ENCODE assay signal across 25 cellular contexts in the genomic region with DNA sequence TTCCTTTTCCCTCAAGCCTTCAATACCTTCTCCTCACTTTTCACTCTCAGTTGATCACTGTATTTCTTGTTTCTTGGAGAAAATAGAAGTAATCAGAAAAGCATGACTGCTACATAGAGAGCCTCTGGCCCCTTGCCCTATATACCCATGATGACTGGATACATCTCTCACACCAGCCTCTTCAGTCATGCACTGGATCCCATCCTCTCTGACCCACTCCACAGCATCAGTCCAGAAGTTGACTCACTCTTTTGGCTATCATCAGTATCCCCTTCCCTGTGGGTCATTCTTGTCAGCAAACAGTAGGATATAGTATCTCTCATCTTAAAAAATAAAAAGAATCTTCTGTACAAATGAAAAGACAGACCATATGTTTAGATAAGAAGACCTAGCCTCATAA. TPM values are rescaled to one million over a fixed set of nuclear protein-coding genes. Genes with fewer than 3 reads are reported as not detected.
DNase-seq lines count a peak whose midpoint lies in the region; ATAC-seq and TF ChIP-seq lines count a peak whose summit lies in the region.
"Had no signal": no experiment of that assay in that cellular context is flagged by ENCODE, and none has a peak within 500 bp of the region (broad histone marks: within the 10 kb centered on the region; RNA-seq: fewer than 3 reads in every experiment).

No MANE protein-coding gene starts in this region.

- H3K4me1 Mint-ChIP-seq in CD14-positive monocyte (peaks cover 44% of the 10 kb centered on the region), osteocyte (ENCODE audit: unreplicated experiment) (peaks cover 29% of the 10 kb centered on the region)

- intact Hi-C loops in CD14-positive monocyte (cut with micrococcal nuclease) = no loop called here

- peaks cover 8 to 9% of the 10 kb centered on the region in 2 donors for H3K36me3 Mint-ChIP-seq in CD14-positive monocyte
- H3K36me3 Mint-ChIP-seq in osteocyte (ENCODE audit: unreplicated experiment) = peaks cover 6% of the 10 kb centered on the region

- H3K27ac Mint-ChIP-seq in CD14-positive monocyte (peak overlapping the region in 6 of 7 donors; percentile 20 to 83 (median 55)), osteocyte (ENCODE audit: unreplicated experiment) (peak overlapping the region; percentile 45)
- H3K27ac Mint-ChIP-seq: activated CD8-positive, alpha-beta memory T cell treated with anti-CD3 and anti-CD28 coated beads, Interleukin-2, amount 10 ng/mL, durations not matched to agents 7 days and 5 days; T-helper 2 cell treated with Interferon-gamma antibody and Interleukin-4, amounts not matched to agents 5 μg/mL and 100 μg/mL, for 36 hours had no signal

- peaks cover 0 to 2% (median 1%) of the 10 kb centered on the region in 3 donors for H3K27me3 Mint-ChIP-seq in CD14-positive monocyte (ENCODE audit: low read depth in 3 of 3)
- no peaks in the 10 kb centered on the region for H3K27me3 Mint-ChIP-seq in osteocyte (ENCODE audit: unreplicated experiment)
- H3K27me3 Mint-ChIP-seq: activated CD8-positive, alpha-beta memory T cell treated with anti-CD3 and anti-CD28 coated beads, Interleukin-2, amount 10 ng/mL, durations not matched to agents 7 days and 5 days had no signal

- DNase-seq in CD14-positive monocyte (ENCODE audit: low spot score) (no peak), NCI-H460 (ENCODE audit: extremely low read depth, low read depth) (peak; percentile 12), choroid plexus epithelial cell (ENCODE audit: low read depth) (peak; percentile 54), osteocyte (ENCODE audit: extremely low spot score, unreplicated experiment) (no peak), NCI-H1930 (lab: John Stamatoyannopoulos, UW) (no peak), NCI-H1417 (lab: John Stamatoyannopoulos, UW) (no peak), NCI-H446 (lab: John Stamatoyannopoulos, UW) (no peak)
- DNase-seq: activated CD4-positive, CD25-positive, alpha-beta regulatory T cell treated with anti-CD3 and anti-CD28 coated beads, Interleukin-2, amount 50 U/mL, for 72 hours; activated CD8-positive, alpha-beta memory T cell treated with anti-CD3 and anti-CD28 coated beads, Interleukin-2, amount 10 ng/mL, durations not matched to agents 7 days and 5 days; activated effector memory CD4-positive, alpha-beta T cell treated with Interleukin-2 at 50 U/mL for 16 hours; DMS 273 treated with DMSO at 0.1 percent for 48 hours; glutamatergic neuron; MM.1S; NCI-H2029; NCI-H524 treated with DMSO at 0.1 percent for 48 hours; pancreas; SHP77 treated with DMSO at 0.1 percent for 48 hours; sigmoid colon; stimulated activated CD4-positive, alpha-beta T cell treated with anti-CD3 and anti-CD28 coated beads, Interleukin-4, amount 100 ng/mL, for 4 hours; stimulated activated CD8-positive, alpha-beta memory T cell treated with anti-CD3 and anti-CD28 coated beads, Interleukin-4, amount 100 ng/mL, for 48 hours had no signal

- ATAC-seq in GM19467 (IDR thresholded peaks at IDR 0.05; ENCODE audit: unreplicated experiment) = no peak
- ATAC-seq: activated CD8-positive, alpha-beta memory T cell treated with anti-CD3 and anti-CD28 coated beads, Interleukin-2, amount 10 ng/mL, durations not matched to agents 7 days and 5 days; pancreas had no signal

- H3K9me3 Mint-ChIP-seq in CD14-positive monocyte = peaks cover 0 to 9% (median 5%) of the 10 kb centered on the region in 7 donors
- H3K9me3 Mint-ChIP-seq in osteocyte (ENCODE audit: unreplicated experiment) = no peaks in the 10 kb centered on the region
- H3K9me3 Mint-ChIP-seq: T-helper 2 cell treated with Interferon-gamma antibody and Interleukin-4, amounts not matched to agents 5 μg/mL and 100 μg/mL, for 36 hours had no signal

- no peak overlapping the region for H3K4me3 Mint-ChIP-seq in CD14-positive monocyte
- H3K4me3 Mint-ChIP-seq in osteocyte (ENCODE audit: unreplicated experiment) = no peak overlapping the region
- H3K4me3 Mint-ChIP-seq: activated CD8-positive, alpha-beta memory T cell treated with anti-CD3 and anti-CD28 coated beads, Interleukin-2, amount 10 ng/mL, durations not matched to agents 7 days and 5 days; T-helper 2 cell treated with Interferon-gamma antibody and Interleukin-4, amounts not matched to agents 5 μg/mL and 100 μg/mL, for 36 hours had no signal

- no peak overlapping the region for H3K4me3 ChIP-seq in choroid plexus epithelial cell (ENCODE audit: low read depth, low read length)
- H3K4me3 ChIP-seq: BLaER1 treated with 17β-estradiol and CSF1 and Interleukin-3, amounts not matched to agents 10 nM and 100 nM; coronary artery; pancreas; sigmoid colon; suprapubic skin had no signal

- TF ChIP-seq CTCF in CD14-positive monocyte (IDR thresholded peaks at IDR 0.05) (no peak), choroid plexus epithelial cell (conservative IDR thresholded peaks at IDR 0.05; ENCODE audit: low read depth, low read length) (no peak), osteocyte (IDR thresholded peaks at IDR 0.05) (no peak)

RNA-seq across cellular contexts. Expression of gene PTCD2, which starts 32.9 kb away (rescaled TPM):
- polyA plus RNA-seq in CD14-positive monocyte = 1 to 10 TPM; 1.6 to 2.2 TPM
- 17.2 and 20.3 TPM in 2 replicates for total RNA-seq in NCI-H460 (2014; rRNA removed; shearing (Covaris generic))
- 17.7 and 21.8 TPM in 2 replicates for polyA plus RNA-seq in NCI-H460 (2014; cell fraction: nucleus; rRNA removed)
- 9.4 and 10.4 TPM in 2 replicates for total RNA-seq in osteocyte

RNA-seq across cellular contexts. Expression of gene MRPS27, which starts 33.0 kb away (rescaled TPM):
- 10 to 100 TPM; 15.3 to 19.2 TPM for polyA plus RNA-seq in CD14-positive monocyte
- 123 and 139 TPM in 2 replicates for total RNA-seq in NCI-H460 (2014; rRNA removed; shearing (Covaris generic))
- polyA plus RNA-seq in NCI-H460 (2014; cell fraction: nucleus; rRNA removed) = 102 and 122 TPM in 2 replicates
- 45.5 and 57.7 TPM in 2 replicates for total RNA-seq in osteocyte

Comparison
In these comparisons a context has a peak if more than half of its experiments do, and no peak if none do; other contexts are left out.
1. DNase-seq: peak in NCI-H460 (single experiment) and choroid plexus epithelial cell (single experiment); none in CD14-positive monocyte (single experiment), osteocyte (single experiment), NCI-H1930 (0 of 2), NCI-H1417 (0 of 3) and NCI-H446 (0 of 2).